ENCODE assay signal across 15 cellular contexts in the genomic region with DNA sequence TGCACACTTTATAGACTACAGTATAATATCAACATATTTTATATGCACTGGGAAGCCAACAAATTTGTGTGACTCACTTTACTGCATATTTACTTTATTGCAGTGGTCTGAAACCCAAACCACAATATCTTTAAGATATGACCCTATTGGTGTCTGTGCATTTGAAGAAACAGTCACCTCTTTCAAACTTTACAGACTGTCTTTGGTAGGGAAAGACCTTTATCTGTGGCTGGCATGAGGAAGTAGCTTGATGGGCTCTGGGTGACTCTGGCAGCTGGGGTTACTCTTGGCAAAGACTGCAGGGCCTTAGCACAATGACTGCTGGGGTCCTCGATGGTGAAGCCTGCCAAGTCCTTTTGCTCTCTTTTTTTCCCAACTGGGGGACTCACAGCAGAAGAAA. TPM values are rescaled to one million over a fixed set of nuclear protein-coding genes. Genes with fewer than 3 reads are reported as not detected.
DNase-seq lines count a peak whose midpoint lies in the region; ATAC-seq and TF ChIP-seq lines count a peak whose summit lies in the region.
"Had no signal": no experiment of that assay in that cellular context is flagged by ENCODE, and none has a peak within 500 bp of the region (broad histone marks: within the 10 kb centered on the region; RNA-seq: fewer than 3 reads in every experiment).

No MANE protein-coding gene starts in this region.

- peaks cover 4% of the 10 kb centered on the region for H3K9me3 Mint-ChIP-seq in Calu3 (ENCODE audit: low read depth, unreplicated experiment)

- intact Hi-C loops in Calu3 (cut with micrococcal nuclease; ENCODE audit: unreplicated experiment): loop anchor here (5.0 kb wide), 1 partner anchor 38 kb away; no protein-coding TSS in a partner anchor

- CTCF ChIA-PET in Calu3 (lab: Charles Lee): interaction anchor here (0.6 to 0.7 kb wide), 3 partner anchors 13 to 1253 kb away, joined by 3 to 7 read pairs (median 5); no protein-coding TSS in a partner anchor

- DNase-seq in Calu3: peak; percentile 55
- peak; percentile 74 for DNase-seq in LoVo (ENCODE audit: low spot score)
- DNase-seq in SIG-M5 treated with dmso at 0.1 percent for 504 hours (lab: John Stamatoyannopoulos, UW; ENCODE audit: unreplicated experiment): peak; percentile 45
- DNase-seq in fibroblast of villous mesenchyme (ENCODE audit: low read depth): peak; percentile 64
- DNase-seq in superior temporal gyrus (ENCODE audit: extremely low spot score): no peak
- DNase-seq in cortex of kidney (lab: John Stamatoyannopoulos, UW): no peak
- no peak for DNase-seq in anterior cingulate cortex (lab: John Stamatoyannopoulos, UW)
- DNase-seq: ACHN; activated gamma-delta T cell treated with Interleukin-2 at 50 U/mL for 16 hours; body of pancreas; effector CD8-positive, alpha-beta T cell; islet precursor cell; MM.1S had no signal

- H3K27me3 Mint-ChIP-seq in Calu3 (ENCODE audit: unreplicated experiment): no peaks in the 10 kb centered on the region

- H3K27ac Mint-ChIP-seq in Calu3 (ENCODE audit: unreplicated experiment): peak overlapping the region; percentile 55

- no peak for TF ChIP-seq CTCF in Calu3 (IDR thresholded peaks at IDR 0.05; ENCODE audit: unreplicated experiment)
- TF ChIP-seq CTCF in fibroblast of villous mesenchyme (IDR thresholded peaks at IDR 0.05; ENCODE audit: insufficient read depth, low read depth, low read length): no peak

- H3K4me3 ChIP-seq in fibroblast of villous mesenchyme (ENCODE audit: low read depth, low read length): no peak overlapping the region
- H3K4me3 ChIP-seq: body of pancreas, HAP-1 had no signal

- no peaks in the 10 kb centered on the region for H3K36me3 Mint-ChIP-seq in Calu3 (ENCODE audit: insufficient read depth, unreplicated experiment)

- H3K4me1 Mint-ChIP-seq in Calu3 (ENCODE audit: low read depth, unreplicated experiment): peaks cover 23% of the 10 kb centered on the region

- peak overlapping the region; percentile 17 for H3K4me3 Mint-ChIP-seq in Calu3 (ENCODE audit: low read depth, unreplicated experiment)

- ATAC-seq in HG03139 (IDR thresholded peaks at IDR 0.05; ENCODE audit: unreplicated experiment): no peak
- ATAC-seq: body of pancreas had no signal

- no TSS peak for BruUV-seq in Calu3 (replicated peaks; lab: Mats Ljungman, UMichigan)

RNA-seq across cellular contexts. Expression of gene ABTB2, which starts 21.3 kb away (rescaled TPM):
- total RNA-seq in Calu3 (2022) (24.6 and 24.8 TPM in 2 replicates), fibroblast of villous mesenchyme (3.9 and 4.8 TPM in 2 replicates)

RNA-seq across cellular contexts. Expression of gene CAT, which starts 59.7 kb away (rescaled TPM):
- total RNA-seq in Calu3 (2022): 50.8 and 54.5 TPM in 2 replicates
- 49.9 and 71.7 TPM in 2 replicates for total RNA-seq in fibroblast of villous mesenchyme

Comparison
In these comparisons a context has a peak if more than half of its experiments do, and no peak if none do; other contexts are left out.
1. DNase-seq: peak in Calu3 (single experiment), LoVo (single experiment), SIG-M5 treated with dmso at 0.1 percent for 504 hours (single experiment) and fibroblast of villous mesenchyme (single experiment); none in superior temporal gyrus (single experiment), cortex of kidney (single experiment) and anterior cingulate cortex (0 of 58).